15 cellular contexts compared by ENCODE assay signal in the genomic region with DNA sequence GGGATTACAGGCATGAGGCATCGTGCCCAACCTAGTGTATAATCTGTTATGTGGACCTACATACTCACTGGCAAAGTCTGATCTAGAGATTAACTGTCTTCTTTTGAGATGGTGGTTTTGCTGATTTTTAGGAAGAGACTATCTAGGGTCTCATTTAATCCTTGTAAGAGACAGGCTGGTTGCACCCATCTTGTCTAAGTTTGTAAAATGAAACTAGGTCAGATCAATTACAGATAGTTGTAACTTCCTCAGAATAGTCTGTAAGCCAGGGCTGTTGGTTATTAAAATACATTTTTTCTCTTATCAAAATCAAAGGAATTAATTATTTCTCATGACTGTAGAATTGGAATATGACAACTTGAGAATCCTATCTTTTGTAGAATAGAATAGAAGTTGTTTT.
"Had no signal": no experiment of that assay in that cellular context is flagged by ENCODE, and none has a peak within 500 bp of the region (broad histone marks: within the 10 kb centered on the region; RNA-seq: fewer than 3 reads in every experiment).

No MANE protein-coding gene starts in this region.

- DNase-seq: activated CD4-positive, alpha-beta T cell treated with anti-CD3 and anti-CD28 coated beads, Interleukin-2, amount 50 U/mL, for 1 hour; activated naive CD4-positive, alpha-beta T cell treated with anti-CD3 and anti-CD28 coated beads for 36 hours; activated naive CD8-positive, alpha-beta T cell treated with anti-CD3 and anti-CD28 coated beads, Interleukin-2, amount 50 U/mL, for 24 hours; aorta; gastrocnemius medialis; heart left ventricle; left colon; lower lobe of right lung; upper lobe of right lung had no signal

- H3K27ac ChIP-seq: breast epithelium, epithelial cell of prostate, gastrocnemius medialis, heart left ventricle, lower lobe of right lung, upper lobe of right lung had no signal

- H3K27me3 Mint-ChIP-seq: activated naive CD8-positive, alpha-beta T cell treated with anti-CD3 and anti-CD28 coated beads, Interleukin-2, amount 50 U/mL, for 24 hours; dendritic cell treated with granulocyte-macrophage colony-stimulating factor and Interleukin-4, amounts not matched to agents 40 ng/mL and 50 ng/mL, for 4 days; stimulated activated naive CD8-positive, alpha-beta T cell treated with anti-CD3 and anti-CD28 coated beads, Interleukin-15, Interleukin-2, amounts not matched to agents 100 ng/mL and 50 ng/mL, for 24 hours had no signal

- H3K36me3 ChIP-seq: breast epithelium, gastrocnemius medialis, heart left ventricle, lower lobe of right lung, upper lobe of right lung had no signal

- H3K4me3 ChIP-seq: breast epithelium, gastrocnemius medialis, heart left ventricle, lower lobe of right lung, upper lobe of right lung had no signal

- H3K27me3 ChIP-seq: breast epithelium, gastrocnemius medialis, heart left ventricle, upper lobe of right lung had no signal

- H3K9me3 Mint-ChIP-seq: activated naive CD4-positive, alpha-beta T cell treated with anti-CD3 and anti-CD28 coated beads for 36 hours; activated naive CD8-positive, alpha-beta T cell treated with anti-CD3 and anti-CD28 coated beads, Interleukin-2, amount 50 U/mL, for 24 hours; activated T-helper 1 cell treated with anti-CD3 and anti-CD28 coated beads, Interleukin-12 subunit alpha, Interleukin-12 subunit beta, Interleukin-2, Interleukin-4 antibody, amounts not matched to agents 30 ng/mL and 10 ng/mL and 1 ng/mL, durations not matched to agents 14 hours and 24 hours and 36 hours; dendritic cell treated with granulocyte-macrophage colony-stimulating factor and Interleukin-4, amounts not matched to agents 40 ng/mL and 50 ng/mL, for 4 days; stimulated activated naive CD8-positive, alpha-beta T cell treated with anti-CD3 and anti-CD28 coated beads, Interleukin-15, Interleukin-2, amounts not matched to agents 100 ng/mL and 50 ng/mL, for 24 hours had no signal

- ATAC-seq: activated naive CD8-positive, alpha-beta T cell treated with anti-CD3 and anti-CD28 coated beads, Interleukin-2, amount 50 U/mL, for 24 hours; gastrocnemius medialis; heart left ventricle; left colon; lower lobe of right lung; sciatic nerve; upper lobe of right lung had no signal

- H3K9me3 ChIP-seq: breast epithelium, gastrocnemius medialis, heart left ventricle, lower lobe of right lung, upper lobe of right lung had no signal

- H3K4me3 Mint-ChIP-seq: activated naive CD4-positive, alpha-beta T cell treated with anti-CD3 and anti-CD28 coated beads for 36 hours; activated naive CD8-positive, alpha-beta T cell treated with anti-CD3 and anti-CD28 coated beads, Interleukin-2, amount 50 U/mL, for 24 hours; activated T-helper 1 cell treated with anti-CD3 and anti-CD28 coated beads, Interleukin-12 subunit alpha, Interleukin-12 subunit beta, Interleukin-2, Interleukin-4 antibody, amounts not matched to agents 30 ng/mL and 10 ng/mL and 1 ng/mL, durations not matched to agents 14 hours and 24 hours and 36 hours; dendritic cell treated with granulocyte-macrophage colony-stimulating factor and Interleukin-4, amounts not matched to agents 40 ng/mL and 50 ng/mL, for 4 days; stimulated activated naive CD8-positive, alpha-beta T cell treated with anti-CD3 and anti-CD28 coated beads, Interleukin-15, Interleukin-2, amounts not matched to agents 100 ng/mL and 50 ng/mL, for 24 hours had no signal

- H3K4me1 ChIP-seq: breast epithelium, gastrocnemius medialis, heart left ventricle, lower lobe of right lung, upper lobe of right lung had no signal
